In the genomic region with DNA sequence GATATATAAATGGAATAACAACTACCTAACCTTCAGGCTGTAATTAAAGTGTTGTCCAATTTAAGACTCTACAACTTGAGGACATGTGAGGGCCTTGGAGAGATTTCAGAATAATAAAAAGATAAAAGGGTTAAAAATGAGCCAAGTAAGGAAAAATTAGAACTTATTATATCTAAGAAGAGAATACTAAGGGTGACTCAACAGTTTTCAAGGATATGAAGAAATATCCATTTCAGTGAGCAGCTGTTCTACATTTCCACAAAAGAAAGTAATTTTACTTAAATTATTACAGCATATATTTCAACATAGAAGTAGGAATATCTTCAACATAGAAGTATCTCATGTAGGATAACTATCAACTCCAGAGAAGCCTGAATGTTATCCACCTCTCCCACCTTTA, we compare ENCODE assay signal across 1 cellular context.
A peak's percentile ranks its signal among the peaks of the same experiment; 100 is the strongest.
TF ChIP-seq lines count a peak whose summit lies in the region.

No MANE protein-coding gene starts in this region.

TF ChIP-seq in IMR-90, 13 proteins besides CTCF, POLR2A, EP300 and RAD21:
- TF ChIP-seq RCOR1 (IDR thresholded peaks at IDR 0.05; ENCODE audit: insufficient replicate concordance, low read length) (no peak), CEBPB (IDR thresholded peaks at IDR 0.05; ENCODE audit: low read depth, low read length) (peak; percentile 40; the same call in 1 of the 2 replicates), MXI1 (IDR thresholded peaks at IDR 0.05; ENCODE audit: borderline replicate concordance, low read depth, low read length) (no peak), MAZ (IDR thresholded peaks at IDR 0.05; ENCODE audit: borderline replicate concordance, low read depth, low read length) (no peak), MAFK (IDR thresholded peaks at IDR 0.05; ENCODE audit: low read depth, low read length) (0 out of 2 replicates have a peak, but pooled peaks have one; percentile 19), NFE2L2 (IDR thresholded peaks at IDR 0.05; ENCODE audit: low read depth, low read length) (peak; percentile 83)
- TF ChIP-seq, protein P1, sequence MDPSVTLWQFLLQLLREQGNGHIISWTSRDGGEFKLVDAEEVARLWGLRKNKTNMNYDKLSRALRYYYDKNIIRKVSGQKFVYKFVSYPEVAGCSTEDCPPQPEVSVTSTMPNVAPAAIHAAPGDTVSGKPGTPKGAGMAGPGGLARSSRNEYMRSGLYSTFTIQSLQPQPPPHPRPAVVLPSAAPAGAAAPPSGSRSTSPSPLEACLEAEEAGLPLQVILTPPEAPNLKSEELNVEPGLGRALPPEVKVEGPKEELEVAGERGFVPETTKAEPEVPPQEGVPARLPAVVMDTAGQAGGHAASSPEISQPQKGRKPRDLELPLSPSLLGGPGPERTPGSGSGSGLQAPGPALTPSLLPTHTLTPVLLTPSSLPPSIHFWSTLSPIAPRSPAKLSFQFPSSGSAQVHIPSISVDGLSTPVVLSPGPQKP (IDR thresholded peaks at IDR 0.05; ENCODE audit: borderline replicate concordance, low read depth, low read length) = no peak
